ENCODE assay signal across 29 cellular contexts in genomic region chr10:96310359-96310669, GRCh38. TPM values are rescaled to one million over a fixed set of nuclear protein-coding genes. Genes with fewer than 3 reads are reported as not detected.
DNase-seq lines count a peak whose midpoint lies in the region; ATAC-seq, FAIRE-seq and TF ChIP-seq lines count a peak whose summit lies in the region.
"Had no signal": no experiment of that assay in that cellular context is flagged by ENCODE, and none has a peak within 500 bp of the region (broad histone marks: within the 10 kb centered on the region; RNA-seq: fewer than 3 reads in every experiment).

No MANE protein-coding gene starts in this region.

- H3K4me3 Mint-ChIP-seq in neural crest cell: no peak overlapping the region
- H3K4me3 Mint-ChIP-seq: activated CD4-positive, alpha-beta T cell treated with anti-CD3 and anti-CD28 coated beads, Interleukin-2, amount 10 ng/mL, durations not matched to agents 24 days and 14 days; activated naive CD4-positive, alpha-beta T cell treated with anti-CD3 and anti-CD28 coated beads, Interleukin-2, amount 50 U/mL, for 24 hours; CD8-positive, alpha-beta memory T cell; dendritic cell treated with granulocyte-macrophage colony-stimulating factor and Interleukin-4, amounts not matched to agents 40 ng/mL and 50 ng/mL, for 4 days; stimulated activated memory B cell treated with anti-CD40 and anti-IgM and Interleukin-4, amounts not matched to agents 10 μg/mL and 1 μg/mL and 100 μg/mL, for 72 hours; T-helper 17 cell had no signal

- ATAC-seq in HG03097 (IDR thresholded peaks at IDR 0.05; ENCODE audit: low FRiP score, unreplicated experiment): no peak
- ATAC-seq: stimulated activated memory B cell treated with anti-CD40 and anti-IgM and Interleukin-4, amounts not matched to agents 10 μg/mL and 1 μg/mL and 100 μg/mL, for 72 hours; T-helper 17 cell had no signal

- H2BK5ac ChIP-seq in H1 (ENCODE audit: low read depth, low read length): peak overlapping the region; percentile 99

- H2AFZ ChIP-seq in H1 (ENCODE audit: low read length) (no peak overlapping the region), hepatocyte (no peak overlapping the region)

- H2AK5ac ChIP-seq in H1 (ENCODE audit: low read depth, low read length): 0 out of 2 replicates have a peak overlapping the region, but pooled peaks have one; percentile 42

- H3K4me3 ChIP-seq in HUES6 (ENCODE audit: low read depth, low read length): peak overlapping the region; percentile 26; the same call in 1 of the 2 replicates
- H3K4me3 ChIP-seq in H1 (ENCODE audit: extremely low read depth in 1 of 4, insufficient read depth in 2 of 4, low read depth in 3 of 4, low read length in 4 of 4): peak overlapping the region in 1 of 4 experiments; percentile 24; a peak in 2 of 8 replicates
- no peak overlapping the region for H3K4me3 ChIP-seq in hepatocyte
- H3K4me3 ChIP-seq: SK-N-MC, spleen, suprapubic skin had no signal

- H2BK20ac ChIP-seq in H1 (ENCODE audit: low read length): peak overlapping the region; percentile 82; the same call in 1 of the 2 replicates

- no peaks in the 10 kb centered on the region for H3K79me1 ChIP-seq in H1 (ENCODE audit: low read depth, low read length)

- no peaks in the 10 kb centered on the region for H3K9me2 ChIP-seq in hepatocyte (replicated peaks; ENCODE audit: insufficient read depth)

- POLR2A ChIA-PET in H1 (lab: Charles Lee; ENCODE audit: partially characterized antibody): interaction anchor here (0.5 to 1.8 kb wide), 9 partner anchors 8 to 311 kb away, joined by 3 to 9 read pairs (median 5); partner anchors contain the start of gene ZNF518A

- no peak for TF ChIP-seq POLR2A in H1 (IDR thresholded peaks at IDR 0.05; ENCODE audit: control extremely low read depth in 1 of 2, low read depth in 2 of 2, low read length in 2 of 2)

- H3K36me3 Mint-ChIP-seq in neural crest cell (ENCODE audit: low read depth): no peaks in the 10 kb centered on the region
- H3K36me3 Mint-ChIP-seq: activated naive CD4-positive, alpha-beta T cell treated with anti-CD3 and anti-CD28 coated beads, Interleukin-2, amount 50 U/mL, for 24 hours; CD8-positive, alpha-beta memory T cell; stimulated activated memory B cell treated with anti-CD40 and anti-IgM and Interleukin-4, amounts not matched to agents 10 μg/mL and 1 μg/mL and 100 μg/mL, for 72 hours had no signal

- H3K23me2 ChIP-seq in H1 (ENCODE audit: low read depth, low read length): no peaks in the 10 kb centered on the region

- TF ChIP-seq EP300 in H1 (IDR thresholded peaks at IDR 0.05; ENCODE audit: borderline replicate concordance in 1 of 2, low read depth in 2 of 2, low read length in 2 of 2): no peak

- H3K18ac ChIP-seq in H1 (ENCODE audit: extremely low read depth, low read length): peak overlapping the region; percentile 82

- no peaks in the 10 kb centered on the region for H3K9me3 ChIP-seq in HUES6 (ENCODE audit: control insufficient read depth, insufficient read depth, low read depth, low read length)
- H3K9me3 ChIP-seq in H1 (ENCODE audit: insufficient read depth in 2 of 2, low read depth in 1 of 2, low read length in 1 of 2): no peaks in the 10 kb centered on the region
- no peaks in the 10 kb centered on the region for H3K9me3 ChIP-seq in hepatocyte (ENCODE audit: low read depth)
- H3K9me3 ChIP-seq: spleen, suprapubic skin had no signal

- peak overlapping the region; percentile 94 for H4K91ac ChIP-seq in H1 (replicated peaks; ENCODE audit: insufficient read length, low read length)

- peak; percentile 19 for FAIRE-seq in H1 (lab: Jason Lieb, UNC)

- H3K9ac ChIP-seq in HUES6 (ENCODE audit: low read length) (peak overlapping the region; percentile 80), H1 (replicated peaks in 1 of 4; ENCODE audit: extremely low read depth in 1 of 4, low read depth in 3 of 4, low read length in 3 of 4) (no peak overlapping the region)

- H3K4me2 ChIP-seq in H1 (ENCODE audit: insufficient read depth in 1 of 2, low read depth in 2 of 2, low read length in 2 of 2) (peak overlapping the region; percentile 40 to 46; a peak in 3 of 4 replicates), hepatocyte (no peak overlapping the region)

- H3K4me1 Mint-ChIP-seq in neural crest cell: peaks cover 28% of the 10 kb centered on the region
- H3K4me1 Mint-ChIP-seq: activated CD4-positive, alpha-beta T cell treated with anti-CD3 and anti-CD28 coated beads, Interleukin-2, amount 10 ng/mL, durations not matched to agents 24 days and 14 days; CD8-positive, alpha-beta memory T cell had no signal

- H3K27me3 Mint-ChIP-seq in neural crest cell (ENCODE audit: low read depth): no peaks in the 10 kb centered on the region
- H3K27me3 Mint-ChIP-seq: activated naive CD4-positive, alpha-beta T cell treated with anti-CD3 and anti-CD28 coated beads, Interleukin-2, amount 50 U/mL, for 24 hours had no signal

- 18% methylated on average over 1 of the region's 1 CpG; no CpG with 5 or more reads in 1 of the 2 experiments for WGBS in H1 (ENCODE audit: extremely low coverage in 1 of 2, insufficient coverage in 1 of 2, insufficient read length in 1 of 2, insufficient replicate concordance in 2 of 2, low coverage in 1 of 2, low lambda C conversion rate in 2 of 2, missing lambda C conversion rate in 1 of 2), 2 experiments
- WGBS in hepatocyte (ENCODE audit: low lambda C conversion rate, missing lambda C conversion rate): 42% methylated on average over 1 of the region's 1 CpG

- H3K36me3 ChIP-seq in HUES6 (ENCODE audit: control insufficient read depth, insufficient read depth, low read length) (no peaks in the 10 kb centered on the region), H1 (ENCODE audit: control insufficient read depth in 2 of 4, insufficient read depth in 4 of 4, low read length in 3 of 4) (no peaks in the 10 kb centered on the region), hepatocyte (replicated peaks; ENCODE audit: insufficient read depth, low read depth) (no peaks in the 10 kb centered on the region)
- H3K36me3 ChIP-seq: spleen, suprapubic skin had no signal

- H4K20me1 ChIP-seq in H1 (replicated peaks in 1 of 2; ENCODE audit: control insufficient read depth in 1 of 2, insufficient read depth in 2 of 2, low read length in 2 of 2) (no peaks in the 10 kb centered on the region), hepatocyte (ENCODE audit: insufficient read depth, poor library complexity, severe bottlenecking) (no peaks in the 10 kb centered on the region)

- peak overlapping the region; percentile 58 for H4K5ac ChIP-seq in H1 (ENCODE audit: insufficient read length, low read depth, low read length)

- H3K56ac ChIP-seq in H1 (replicated peaks; ENCODE audit: insufficient read length, low read depth, low read length): peak overlapping the region; percentile 70

- peak overlapping the region; percentile 51 for H2BK120ac ChIP-seq in H1 (replicated peaks; ENCODE audit: low read depth, low read length)

- CTCF ChIA-PET in H1 (lab: Charles Lee; ENCODE audit: partially characterized antibody): interaction anchor here (0.8 to 4.3 kb wide), 8 partner anchors 9 to 81 kb away, joined by 3 to 22 read pairs (median 8); no protein-coding TSS in a partner anchor

- no peak overlapping the region for H2BK15ac ChIP-seq in H1 (ENCODE audit: low read length)

- H4K8ac ChIP-seq in H1 (ENCODE audit: extremely low read depth, insufficient read depth, low read length): no peak overlapping the region

- peak overlapping the region; percentile 12; the same call in 1 of the 2 replicates for H2BK12ac ChIP-seq in H1 (ENCODE audit: low read depth, low read length)

- no peak for TF ChIP-seq CTCF in H1 (IDR thresholded peaks at IDR 0.05; ENCODE audit: control extremely low read depth in 1 of 3, insufficient read depth in 1 of 3, low read depth in 1 of 3, low read length in 3 of 3)
- no peak for TF ChIP-seq CTCF in neural crest cell (conservative IDR thresholded peaks at IDR 0.05)
- no peak for TF ChIP-seq CTCF in hepatocyte (IDR thresholded peaks at IDR 0.05; ENCODE audit: poor library complexity)

- H3K27me3 ChIP-seq in HUES6 (ENCODE audit: control insufficient read depth, insufficient read depth, low read length) (no peaks in the 10 kb centered on the region), H1 (replicated peaks in 1 of 4; ENCODE audit: control insufficient read depth in 3 of 4, extremely low read depth in 1 of 4, insufficient read depth in 3 of 4, low read length in 3 of 4) (no peaks in the 10 kb centered on the region), hepatocyte (no peaks in the 10 kb centered on the region)

- H3K14ac ChIP-seq in H1 (ENCODE audit: insufficient read length): no peak overlapping the region

- peak overlapping the region; percentile 94 for H3K27ac ChIP-seq in HUES6 (ENCODE audit: low read depth, low read length)
- peak overlapping the region; percentile 75 for H3K27ac ChIP-seq in H1 (ENCODE audit: low read depth, low read length)
- no peak overlapping the region for H3K27ac ChIP-seq in hepatocyte
- H3K27ac ChIP-seq: RWPE1, spleen, suprapubic skin had no signal

- no peaks in the 10 kb centered on the region for H3K79me2 ChIP-seq in H1 (ENCODE audit: control insufficient read depth in 1 of 2, insufficient read depth in 2 of 2, low read length in 2 of 2)
- H3K79me2 ChIP-seq in hepatocyte: no peaks in the 10 kb centered on the region

- H3K9me3 Mint-ChIP-seq in neural crest cell: no peaks in the 10 kb centered on the region
- H3K9me3 Mint-ChIP-seq: activated CD4-positive, alpha-beta T cell treated with anti-CD3 and anti-CD28 coated beads, Interleukin-2, amount 10 ng/mL, durations not matched to agents 24 days and 14 days; activated naive CD4-positive, alpha-beta T cell treated with anti-CD3 and anti-CD28 coated beads, Interleukin-2, amount 50 U/mL, for 24 hours; dendritic cell treated with granulocyte-macrophage colony-stimulating factor and Interleukin-4, amounts not matched to agents 40 ng/mL and 50 ng/mL, for 4 days; stimulated activated memory B cell treated with anti-CD40 and anti-IgM and Interleukin-4, amounts not matched to agents 10 μg/mL and 1 μg/mL and 100 μg/mL, for 72 hours had no signal

- peak overlapping the region; percentile 16 for H3K4ac ChIP-seq in H1 (replicated peaks; ENCODE audit: insufficient read length, low read depth, low read length)

- no peak overlapping the region for H3K23ac ChIP-seq in H1 (ENCODE audit: insufficient read length)

- H3K27ac Mint-ChIP-seq in neural crest cell (ENCODE audit: unreplicated experiment): peak overlapping the region; percentile 64
- H3K27ac Mint-ChIP-seq: activated CD4-positive, alpha-beta T cell treated with anti-CD3 and anti-CD28 coated beads, Interleukin-2, amount 10 ng/mL, durations not matched to agents 24 days and 14 days; activated naive CD4-positive, alpha-beta T cell treated with anti-CD3 and anti-CD28 coated beads, Interleukin-2, amount 50 U/mL, for 24 hours; CD8-positive, alpha-beta memory T cell; dendritic cell treated with granulocyte-macrophage colony-stimulating factor and Interleukin-4, amounts not matched to agents 40 ng/mL and 50 ng/mL, for 4 days; stimulated activated memory B cell treated with anti-CD40 and anti-IgM and Interleukin-4, amounts not matched to agents 10 μg/mL and 1 μg/mL and 100 μg/mL, for 72 hours; T-helper 17 cell had no signal

- H3K4me1 ChIP-seq in HUES6 (ENCODE audit: control insufficient read depth, insufficient read depth, low read length) (peaks cover 49% of the 10 kb centered on the region), H1 (replicated peaks in 1 of 4; ENCODE audit: control insufficient read depth in 3 of 4, insufficient read depth in 4 of 4, low read length in 3 of 4) (peaks cover 3 to 30% (median 29%) of the 10 kb centered on the region in 4 experiments), hepatocyte (ENCODE audit: insufficient read depth) (no peaks in the 10 kb centered on the region)

- TF ChIP-seq RAD21 in H1 (IDR thresholded peaks at IDR 0.05 in 1 of 2, conservative IDR thresholded peaks at IDR 0.05 in 1 of 2; ENCODE audit: low read depth in 2 of 2, low read length in 2 of 2): no peak

- DNase-seq in H1 (ENCODE audit: low read depth in 1 of 2, low spot score in 2 of 2): no peak
- no peak for DNase-seq in neural crest cell (ENCODE audit: low read depth, low spot score)
- no peak for DNase-seq in AG08396 (ENCODE audit: low spot score)
- no peak for DNase-seq in hepatocyte (ENCODE audit: low spot score)
- DNase-seq in SW 1271 (lab: John Stamatoyannopoulos, UW): no peak
- DNase-seq: activated CD4-positive, alpha-beta T cell treated with anti-CD3 and anti-CD28 coated beads, Interleukin-2, amount 10 ng/mL, durations not matched to agents 24 days and 14 days; aorta; caudate nucleus; CD8-positive, alpha-beta memory T cell; GDM1; NCI-H1694 treated with DMSO at 0.1 percent for 48 hours; NCI-H524 treated with DMSO at 0.1 percent for 48 hours; spleen; stimulated activated CD4-positive, alpha-beta T cell treated with anti-CD3 and anti-CD28 coated beads, Interleukin-2, amount 100 ng/mL, for 48 hours; T-helper 17 cell had no signal

RNA-seq across cellular contexts. Expression of gene DNTT, which starts 6.1 kb away (rescaled TPM):
- not detected in 2 replicates for total RNA-seq in H1 (2021; fragmentation: NEBNext Ultra II Directional; extraction: Animal tissue kit (Norgen Biotek cat#: 25700))
- not detected in 2 replicates for polyA plus RNA-seq in H1 (2011; rRNA removed)
- polyA plus RNA-seq in H1 (2011; cell fraction: cytosol; rRNA removed): not detected
- not detected for polyA plus RNA-seq in H1 (2011; cell fraction: nucleus; rRNA removed)
- not detected in 4 replicates for polyA plus RNA-seq in H1 (2012, experiment 1 of 2)
- not detected for polyA plus RNA-seq in H1 (2012, experiment 2 of 2)
- polyA plus RNA-seq in H1 (2013, experiment 1 of 2): 0.04 TPM
- polyA plus RNA-seq in H1 (2013, experiment 2 of 2): 0.06 TPM
- not detected in 2 replicates for polyA minus RNA-seq in H1 (2011; rRNA and poly(A)+ RNA removed)
- polyA minus RNA-seq in H1 (2011; cell fraction: cytosol; rRNA and poly(A)+ RNA removed): not detected
- polyA minus RNA-seq in H1 (2011; cell fraction: nucleus; rRNA and poly(A)+ RNA removed): not detected
- not detected in 2 replicates for total RNA-seq in neural crest cell
- not detected in 2 replicates for total RNA-seq in hepatocyte
- polyA plus RNA-seq in hepatocyte: 0.10 TPM in 1 of 2 replicates, not detected in the other
- total RNA-seq: activated CD4-positive, alpha-beta T cell treated with anti-CD3 and anti-CD28 coated beads, Interleukin-2, amount 10 ng/mL, durations not matched to agents 24 days and 14 days; aorta; CD8-positive, alpha-beta memory T cell; fibroblast of lung; HT1080; LHCN-M2; lung microvascular endothelial cell; myocyte; osteoblast; suprapubic skin; T-helper 17 cell had no signal
- polyA plus RNA-seq: aorta; CD8-positive, alpha-beta memory T cell; fibroblast of lung had no signal

RNA-seq across cellular contexts. Expression of gene BLNK, which starts 38.9 kb away (rescaled TPM):
- total RNA-seq in H1 (2021; fragmentation: NEBNext Ultra II Directional; extraction: Animal tissue kit (Norgen Biotek cat#: 25700)): not detected in 2 replicates
- not detected in 2 replicates for polyA plus RNA-seq in H1 (2011; rRNA removed)
- not detected for polyA plus RNA-seq in H1 (2011; cell fraction: cytosol; rRNA removed)
- not detected for polyA plus RNA-seq in H1 (2011; cell fraction: nucleus; rRNA removed)
- not detected in 4 replicates for polyA plus RNA-seq in H1 (2012, experiment 1 of 2)
- not detected for polyA plus RNA-seq in H1 (2012, experiment 2 of 2)
- 0.04 TPM for polyA plus RNA-seq in H1 (2013, experiment 1 of 2)
- 0.07 TPM for polyA plus RNA-seq in H1 (2013, experiment 2 of 2)
- not detected in 2 replicates for polyA minus RNA-seq in H1 (2011; rRNA and poly(A)+ RNA removed)
- not detected for polyA minus RNA-seq in H1 (2011; cell fraction: cytosol; rRNA and poly(A)+ RNA removed)
- not detected for polyA minus RNA-seq in H1 (2011; cell fraction: nucleus; rRNA and poly(A)+ RNA removed)
- total RNA-seq in neural crest cell: not detected in 2 replicates
- total RNA-seq in hepatocyte: 4.8 and 6.9 TPM in 2 replicates
- polyA plus RNA-seq in hepatocyte: 6.3 and 9.7 TPM in 2 replicates
- total RNA-seq: activated CD4-positive, alpha-beta T cell treated with anti-CD3 and anti-CD28 coated beads, Interleukin-2, amount 10 ng/mL, durations not matched to agents 24 days and 14 days; CD8-positive, alpha-beta memory T cell; HT1080; LHCN-M2; lung microvascular endothelial cell had no signal
- polyA plus RNA-seq: CD8-positive, alpha-beta memory T cell; fibroblast of lung had no signal

RNA-seq across cellular contexts. Expression of gene OPALIN, which starts 48.5 kb away (rescaled TPM):
- total RNA-seq in H1 (2021; fragmentation: NEBNext Ultra II Directional; extraction: Animal tissue kit (Norgen Biotek cat#: 25700)): not detected in 2 replicates
- polyA plus RNA-seq in H1 (2011; rRNA removed): 0.03 TPM in 1 of 2 replicates, not detected in the other
- not detected for polyA plus RNA-seq in H1 (2011; cell fraction: cytosol; rRNA removed)
- polyA plus RNA-seq in H1 (2011; cell fraction: nucleus; rRNA removed): not detected
- polyA plus RNA-seq in H1 (2012, experiment 1 of 2): not detected in 4 replicates
- not detected for polyA plus RNA-seq in H1 (2012, experiment 2 of 2)
- polyA plus RNA-seq in H1 (2013, experiment 1 of 2): 0.06 TPM
- 0.06 TPM for polyA plus RNA-seq in H1 (2013, experiment 2 of 2)
- polyA minus RNA-seq in H1 (2011; rRNA and poly(A)+ RNA removed): not detected in 2 replicates
- not detected for polyA minus RNA-seq in H1 (2011; cell fraction: cytosol; rRNA and poly(A)+ RNA removed)
- not detected for polyA minus RNA-seq in H1 (2011; cell fraction: nucleus; rRNA and poly(A)+ RNA removed)
- not detected in 2 replicates for total RNA-seq in neural crest cell
- not detected in 2 replicates for total RNA-seq in hepatocyte
- polyA plus RNA-seq in hepatocyte: not detected in 2 replicates
- total RNA-seq: activated CD4-positive, alpha-beta T cell treated with anti-CD3 and anti-CD28 coated beads, Interleukin-2, amount 10 ng/mL, durations not matched to agents 24 days and 14 days; aorta; CD8-positive, alpha-beta memory T cell; fibroblast of lung; HT1080; LHCN-M2; lung microvascular endothelial cell; myocyte; osteoblast; spleen; suprapubic skin; T-helper 17 cell had no signal
- polyA plus RNA-seq: aorta; CD8-positive, alpha-beta memory T cell; fibroblast of lung; spleen had no signal
